Comparison of ENCODE assay signal across 1 cellular context in the genomic region with DNA sequence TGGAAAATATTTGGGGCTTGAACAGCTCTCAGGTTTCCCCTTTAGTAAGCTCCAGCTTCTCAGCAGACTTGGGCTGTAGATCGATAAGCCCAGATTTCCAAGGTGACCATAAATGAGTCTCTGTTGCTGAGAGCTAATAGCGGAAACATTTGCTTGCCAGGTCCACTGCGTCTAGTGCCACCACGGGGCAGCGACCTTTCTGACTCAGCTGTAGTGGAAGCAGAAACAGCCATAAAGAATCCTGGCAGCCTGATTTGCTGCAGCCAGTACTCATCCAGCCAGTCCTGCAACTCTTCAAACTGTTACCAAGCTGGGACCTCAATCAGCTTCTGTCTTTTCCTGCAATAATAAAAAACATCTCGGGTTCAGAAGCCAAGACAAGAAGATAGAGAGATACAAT.
TF ChIP-seq lines count a peak whose summit lies in the region.

No MANE protein-coding gene starts in this region.

TF ChIP-seq in IMR-90, 13 proteins besides CTCF, POLR2A, EP300 and RAD21 (continued from another document):
- TF ChIP-seq, protein P1, sequence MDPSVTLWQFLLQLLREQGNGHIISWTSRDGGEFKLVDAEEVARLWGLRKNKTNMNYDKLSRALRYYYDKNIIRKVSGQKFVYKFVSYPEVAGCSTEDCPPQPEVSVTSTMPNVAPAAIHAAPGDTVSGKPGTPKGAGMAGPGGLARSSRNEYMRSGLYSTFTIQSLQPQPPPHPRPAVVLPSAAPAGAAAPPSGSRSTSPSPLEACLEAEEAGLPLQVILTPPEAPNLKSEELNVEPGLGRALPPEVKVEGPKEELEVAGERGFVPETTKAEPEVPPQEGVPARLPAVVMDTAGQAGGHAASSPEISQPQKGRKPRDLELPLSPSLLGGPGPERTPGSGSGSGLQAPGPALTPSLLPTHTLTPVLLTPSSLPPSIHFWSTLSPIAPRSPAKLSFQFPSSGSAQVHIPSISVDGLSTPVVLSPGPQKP (IDR thresholded peaks at IDR 0.05; ENCODE audit: borderline replicate concordance, low read depth, low read length) = no peak
- TF ChIP-seq RFX5 (IDR thresholded peaks at IDR 0.05; ENCODE audit: low read depth, low read length) = no peak
- TF ChIP-seq BHLHE40 (IDR thresholded peaks at IDR 0.05; ENCODE audit: low read depth, low read length) = no peak
- TF ChIP-seq CEBPB (IDR thresholded peaks at IDR 0.05; ENCODE audit: low read depth, low read length) = no peak
- TF ChIP-seq CHD1 (IDR thresholded peaks at IDR 0.05; ENCODE audit: low read depth, low read length) = no peak
- TF ChIP-seq, protein P2, sequence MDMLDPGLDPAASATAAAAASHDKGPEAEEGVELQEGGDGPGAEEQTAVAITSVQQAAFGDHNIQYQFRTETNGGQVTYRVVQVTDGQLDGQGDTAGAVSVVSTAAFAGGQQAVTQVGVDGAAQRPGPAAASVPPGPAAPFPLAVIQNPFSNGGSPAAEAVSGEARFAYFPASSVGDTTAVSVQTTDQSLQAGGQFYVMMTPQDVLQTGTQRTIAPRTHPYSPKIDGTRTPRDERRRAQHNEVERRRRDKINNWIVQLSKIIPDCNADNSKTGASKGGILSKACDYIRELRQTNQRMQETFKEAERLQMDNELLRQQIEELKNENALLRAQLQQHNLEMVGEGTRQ (IDR thresholded peaks at IDR 0.05; ENCODE audit: low read depth, low read length) = no peak
- TF ChIP-seq MAZ (IDR thresholded peaks at IDR 0.05; ENCODE audit: borderline replicate concordance, low read depth, low read length) = no peak
- no peak for TF ChIP-seq MAFK (IDR thresholded peaks at IDR 0.05; ENCODE audit: low read depth, low read length)
- no peak for TF ChIP-seq NFE2L2 (IDR thresholded peaks at IDR 0.05; ENCODE audit: low read depth, low read length)
- no peak for TF ChIP-seq RCOR1 (IDR thresholded peaks at IDR 0.05; ENCODE audit: insufficient replicate concordance, low read length)
- TF ChIP-seq MXI1 (IDR thresholded peaks at IDR 0.05; ENCODE audit: borderline replicate concordance, low read depth, low read length) = no peak
- TF ChIP-seq SMC3 (IDR thresholded peaks at IDR 0.05; ENCODE audit: low read depth, low read length) = no peak
TF ChIP-seq in IMR-90: peak in this region for 0.
